ENCODE assay signal across 19 cellular contexts in genomic region chr4:630661-631060, GRCh38. TPM values are rescaled to one million over a fixed set of nuclear protein-coding genes. Genes with fewer than 3 reads are reported as not detected.
"Had no signal": no experiment of that assay in that cellular context is flagged by ENCODE, and none has a peak within 500 bp of the region (broad histone marks: within the 10 kb centered on the region; RNA-seq: fewer than 3 reads in every experiment).

No MANE protein-coding gene starts in this region.

- ATAC-seq: activated T-helper 17 cell treated with anti-CD3 and anti-CD28 coated beads, Interleukin-2, amount 50 U/mL, for 72 hours; body of pancreas; left colon; mucosa of descending colon; naive thymus-derived CD8-positive, alpha-beta T cell; sciatic nerve had no signal

- H3K4me1 ChIP-seq: body of pancreas, prostate gland had no signal

- H3K36me3 ChIP-seq: prostate gland had no signal

- H3K9me3 ChIP-seq: body of pancreas, mucosa of descending colon, prostate gland had no signal

- H3K27ac ChIP-seq: body of pancreas, prostate gland had no signal

- H3K27me3 ChIP-seq: body of pancreas had no signal

- H3K4me1 Mint-ChIP-seq: activated naive CD4-positive, alpha-beta T cell treated with anti-CD3 and anti-CD28 coated beads, Interleukin-2, amount 50 U/mL, for 24 hours; activated T-helper 17 cell treated with anti-CD3 and anti-CD28 coated beads, Interleukin-2, amount 50 U/mL, for 72 hours; naive thymus-derived CD8-positive, alpha-beta T cell had no signal

- H3K27ac Mint-ChIP-seq: activated naive CD4-positive, alpha-beta T cell treated with anti-CD3 and anti-CD28 coated beads, Interleukin-2, amount 50 U/mL, for 24 hours; activated T-helper 17 cell treated with anti-CD3 and anti-CD28 coated beads, Interleukin-2, amount 50 U/mL, for 72 hours; naive thymus-derived CD8-positive, alpha-beta T cell; T-helper 1 cell treated with Interleukin-12 subunit alpha and Interleukin-12 subunit beta and Interleukin-4 antibody, amounts not matched to agents 30 μg/mL and 1 μg/mL, for 36 hours had no signal

- H3K4me3 Mint-ChIP-seq: activated naive CD4-positive, alpha-beta T cell treated with anti-CD3 and anti-CD28 coated beads, Interleukin-2, amount 50 U/mL, for 24 hours; activated T-helper 17 cell treated with anti-CD3 and anti-CD28 coated beads, Interleukin-2, amount 50 U/mL, for 72 hours; naive thymus-derived CD8-positive, alpha-beta T cell; T-helper 1 cell treated with Interleukin-12 subunit alpha and Interleukin-12 subunit beta and Interleukin-4 antibody, amounts not matched to agents 30 μg/mL and 1 μg/mL, for 36 hours had no signal

- DNase-seq: activated CD4-positive, alpha-beta T cell treated with anti-CD3 and anti-CD28 coated beads, Interleukin-2, amount 50 U/mL, for 1 hour; activated T-cell treated with anti-CD3 and anti-CD28 coated beads for 4 hours; body of pancreas; dermis blood vessel endothelial cell; erythroblast; left colon; mammary epithelial cell; mucosa of descending colon; naive thymus-derived CD8-positive, alpha-beta T cell; occipital lobe; stimulated activated CD4-positive, alpha-beta T cell treated with anti-CD3 and anti-CD28 coated beads, Interleukin-12 subunit alpha, Interleukin-12 subunit beta, amount 100 ng/mL, for 4 hours; stimulated activated naive CD4-positive, alpha-beta T cell treated with Interleukin-2 at 50 U/mL for 16 hours; trophoblast cell had no signal

- H3K27me3 Mint-ChIP-seq: activated naive CD4-positive, alpha-beta T cell treated with anti-CD3 and anti-CD28 coated beads, Interleukin-2, amount 50 U/mL, for 24 hours; activated T-helper 17 cell treated with anti-CD3 and anti-CD28 coated beads, Interleukin-2, amount 50 U/mL, for 72 hours had no signal

- H3K36me3 Mint-ChIP-seq: activated naive CD4-positive, alpha-beta T cell treated with anti-CD3 and anti-CD28 coated beads, Interleukin-2, amount 50 U/mL, for 24 hours; naive thymus-derived CD8-positive, alpha-beta T cell had no signal

- H3K4me3 ChIP-seq: body of pancreas, mucosa of descending colon, prostate gland had no signal

RNA-seq across cellular contexts. Expression of gene PDE6B, which starts 5.3 kb away (rescaled TPM):
- polyA plus RNA-seq: mammary epithelial cell had no signal

RNA-seq across cellular contexts. Expression of gene TMEM271, which starts 54.6 kb away (rescaled TPM):
- total RNA-seq: activated CD8-positive, alpha-beta memory T cell treated with anti-CD3 and anti-CD28 coated beads for 36 hours; activated T-helper 17 cell treated with anti-CD3 and anti-CD28 coated beads, Interleukin-2, amount 50 U/mL, for 72 hours; body of pancreas; dermis blood vessel endothelial cell; left colon; mammary epithelial cell; naive thymus-derived CD8-positive, alpha-beta T cell; sciatic nerve had no signal
- polyA plus RNA-seq: mammary epithelial cell; naive thymus-derived CD8-positive, alpha-beta T cell had no signal

RNA-seq across cellular contexts. Expression of gene SLC49A3, which starts 58.3 kb away (rescaled TPM):
- polyA plus RNA-seq: mammary epithelial cell had no signal
